ENCODE assay signal across 1 cellular context in genomic region chr19:28288850-28289249, GRCh38.
TF ChIP-seq lines count a peak whose summit lies in the region.

No MANE protein-coding gene starts in this region.

TF ChIP-seq in H1, 55 proteins besides CTCF, POLR2A, EP300 and RAD21 (continued from another document):
- TF ChIP-seq CTBP2 (IDR thresholded peaks at IDR 0.05; ENCODE audit: borderline replicate concordance, insufficient read depth, insufficient read length, low read length) (no peak), USF2 (IDR thresholded peaks at IDR 0.05; ENCODE audit: low read length) (no peak), KDM1A (IDR thresholded peaks at IDR 0.05; ENCODE audit: borderline replicate concordance, low read length) (no peak)
TF ChIP-seq in H1: peak in this region for 0.
